ENCODE assay signal across 8 cellular contexts in the genomic region with DNA sequence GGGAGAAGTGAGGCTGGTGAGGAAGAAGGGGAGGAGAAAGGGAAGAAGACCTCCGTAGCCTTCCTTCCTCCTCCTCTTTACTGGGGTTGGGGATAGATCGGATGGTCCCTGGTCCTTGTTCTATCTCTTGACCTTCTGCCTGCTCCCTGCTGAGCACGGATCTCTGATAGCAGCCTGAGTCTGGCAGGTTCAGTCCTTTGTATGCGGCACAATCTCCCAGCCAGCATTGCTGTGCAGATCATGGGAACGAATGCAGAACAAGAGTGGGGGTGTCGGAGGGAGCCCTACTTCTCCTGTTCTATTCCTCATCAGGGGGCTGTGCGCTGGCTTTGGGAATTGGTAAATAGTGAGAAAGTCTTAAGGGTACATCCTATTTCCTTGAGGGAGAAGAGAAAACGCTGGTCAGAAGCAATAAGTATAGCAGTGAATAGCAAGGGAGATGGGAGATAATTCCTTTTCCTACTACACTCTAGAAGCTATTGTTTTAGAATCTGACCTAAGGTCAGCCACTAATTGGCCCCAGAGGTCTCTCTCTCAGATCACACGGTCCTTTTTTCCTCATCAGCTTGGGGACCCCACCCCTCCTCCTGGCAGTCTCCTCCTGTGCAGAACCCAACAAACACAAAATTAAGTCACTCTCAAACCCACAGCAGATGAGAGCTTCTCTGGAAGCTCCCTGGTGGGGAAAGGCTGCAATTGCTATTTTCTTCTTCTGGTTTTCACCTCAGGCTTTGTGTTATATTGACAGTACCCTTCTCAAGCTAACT. TPM values are rescaled to one million over a fixed set of nuclear protein-coding genes. Genes with fewer than 3 reads are reported as not detected.
DNase-seq lines count a peak whose midpoint lies in the region; ATAC-seq and TF ChIP-seq lines count a peak whose summit lies in the region.

No MANE protein-coding gene starts in this region.

- no peak overlapping the region for H3K27ac Mint-ChIP-seq in activated CD4-positive, alpha-beta memory T cell treated with anti-CD3 and anti-CD28 coated beads, Interleukin-2, amount 10 ng/mL, durations not matched to agents 7 days and 5 days
- no peak overlapping the region for H3K27ac Mint-ChIP-seq in nephron progenitor cell
- H3K27ac Mint-ChIP-seq in activated T-helper 2 cell treated with anti-CD3 and anti-CD28 coated beads, Interferon-gamma antibody, Interleukin-2, Interleukin-4, amounts not matched to agents 10 μg/mL and 5 μg/mL and 100 μg/mL, durations not matched to agents 14 hours and 24 hours and 36 hours: no peak overlapping the region

- H2AFZ ChIP-seq in osteoblast (ENCODE audit: low read length): no peak overlapping the region

- H3K4me3 Mint-ChIP-seq in activated CD4-positive, alpha-beta memory T cell treated with anti-CD3 and anti-CD28 coated beads, Interleukin-2, amount 10 ng/mL, durations not matched to agents 7 days and 5 days: no peak overlapping the region
- no peak overlapping the region for H3K4me3 Mint-ChIP-seq in nephron progenitor cell
- no peak overlapping the region for H3K4me3 Mint-ChIP-seq in activated T-helper 2 cell treated with anti-CD3 and anti-CD28 coated beads, Interferon-gamma antibody, Interleukin-2, Interleukin-4, amounts not matched to agents 10 μg/mL and 5 μg/mL and 100 μg/mL, durations not matched to agents 14 hours and 24 hours and 36 hours (ENCODE audit: low read depth)

- DNase-seq in GM12864 (ENCODE audit: low read depth): no peak
- peak; percentile 22 for DNase-seq in KBM-7
- DNase-seq in colonic mucosa: no peak
- DNase-seq in osteoblast (ENCODE audit: insufficient read length, low spot score, missing footprints): peak; percentile 76
- no peak for DNase-seq in activated CD4-positive, alpha-beta memory T cell treated with anti-CD3 and anti-CD28 coated beads, Interleukin-2, amount 10 ng/mL, durations not matched to agents 7 days and 5 days
- no peak for DNase-seq in nephron progenitor cell
- no peak for DNase-seq in activated T-helper 2 cell treated with anti-CD3 and anti-CD28 coated beads, Interferon-gamma antibody, Interleukin-2, Interleukin-4, amounts not matched to agents 10 μg/mL and 5 μg/mL and 100 μg/mL, durations not matched to agents 14 hours and 24 hours and 36 hours (ENCODE audit: low spot score)

- H3K4me1 ChIP-seq in colonic mucosa (no peaks in the 10 kb centered on the region), osteoblast (ENCODE audit: insufficient read depth, low read length) (peaks cover 24% of the 10 kb centered on the region)

- no peak for ATAC-seq in GM21423 (IDR thresholded peaks at IDR 0.05; ENCODE audit: unreplicated experiment)

- H3K27me3 ChIP-seq in colonic mucosa (no peaks in the 10 kb centered on the region), osteoblast (ENCODE audit: insufficient read depth, low read length) (no peaks in the 10 kb centered on the region)

- no peak overlapping the region for H3K9ac ChIP-seq in colonic mucosa (ENCODE audit: low read depth in 2 of 2, low read length in 2 of 2)

- no peaks in the 10 kb centered on the region for H3K36me3 ChIP-seq in colonic mucosa
- H3K36me3 ChIP-seq in osteoblast (ENCODE audit: insufficient read depth, low read length): no peaks in the 10 kb centered on the region

- peak; percentile 67 for TF ChIP-seq CTCF in GM12864 (IDR thresholded peaks at IDR 0.05; ENCODE audit: low read depth, low read length, missing control alignments)
- peak; percentile 15 for TF ChIP-seq CTCF in colonic mucosa (IDR thresholded peaks at IDR 0.05)
- TF ChIP-seq CTCF in osteoblast (IDR thresholded peaks at IDR 0.05; ENCODE audit: extremely low read depth, low read depth, low read length): peak; percentile 54
- no peak for TF ChIP-seq CTCF in nephron progenitor cell (IDR thresholded peaks at IDR 0.05)

- in situ Hi-C loops in KBM-7 (cut with MboI; ENCODE audit: low pct_unique_long_range_greater_than_20kb, low sequenced_read_pairs): no loop called here

- no peaks in the 10 kb centered on the region for H3K4me1 Mint-ChIP-seq in activated CD4-positive, alpha-beta memory T cell treated with anti-CD3 and anti-CD28 coated beads, Interleukin-2, amount 10 ng/mL, durations not matched to agents 7 days and 5 days
- peaks cover 36% of the 10 kb centered on the region for H3K4me1 Mint-ChIP-seq in nephron progenitor cell
- H3K4me1 Mint-ChIP-seq in activated T-helper 2 cell treated with anti-CD3 and anti-CD28 coated beads, Interferon-gamma antibody, Interleukin-2, Interleukin-4, amounts not matched to agents 10 μg/mL and 5 μg/mL and 100 μg/mL, durations not matched to agents 14 hours and 24 hours and 36 hours (ENCODE audit: low read depth): no peaks in the 10 kb centered on the region

- peak overlapping the region; percentile 7 for H3K4me2 ChIP-seq in osteoblast (ENCODE audit: insufficient read depth, low read length)

- CTCF ChIA-PET in activated CD4-positive, alpha-beta memory T cell treated with anti-CD3 and anti-CD28 coated beads, Interleukin-2, amount 10 ng/mL, durations not matched to agents 7 days and 5 days (lab: Charles Lee): no interaction called here

- H3K27ac ChIP-seq in colonic mucosa (no peak overlapping the region), osteoblast (ENCODE audit: low read depth, low read length) (no peak overlapping the region)

- peaks cover 4% of the 10 kb centered on the region for H3K27me3 Mint-ChIP-seq in activated CD4-positive, alpha-beta memory T cell treated with anti-CD3 and anti-CD28 coated beads, Interleukin-2, amount 10 ng/mL, durations not matched to agents 7 days and 5 days
- peaks cover 7% of the 10 kb centered on the region for H3K27me3 Mint-ChIP-seq in nephron progenitor cell (ENCODE audit: low read depth, poor library complexity)
- H3K27me3 Mint-ChIP-seq in activated T-helper 2 cell treated with anti-CD3 and anti-CD28 coated beads, Interferon-gamma antibody, Interleukin-2, Interleukin-4, amounts not matched to agents 10 μg/mL and 5 μg/mL and 100 μg/mL, durations not matched to agents 14 hours and 24 hours and 36 hours (ENCODE audit: low read depth): no peaks in the 10 kb centered on the region

- POLR2A ChIA-PET in activated CD4-positive, alpha-beta memory T cell treated with anti-CD3 and anti-CD28 coated beads, Interleukin-2, amount 10 ng/mL, durations not matched to agents 7 days and 5 days (lab: Charles Lee): no interaction called here

- H3K36me3 Mint-ChIP-seq in activated CD4-positive, alpha-beta memory T cell treated with anti-CD3 and anti-CD28 coated beads, Interleukin-2, amount 10 ng/mL, durations not matched to agents 7 days and 5 days (ENCODE audit: low read depth): no peaks in the 10 kb centered on the region
- H3K36me3 Mint-ChIP-seq in nephron progenitor cell (ENCODE audit: low read depth): peaks cover 4% of the 10 kb centered on the region
- H3K36me3 Mint-ChIP-seq in activated T-helper 2 cell treated with anti-CD3 and anti-CD28 coated beads, Interferon-gamma antibody, Interleukin-2, Interleukin-4, amounts not matched to agents 10 μg/mL and 5 μg/mL and 100 μg/mL, durations not matched to agents 14 hours and 24 hours and 36 hours (ENCODE audit: low read depth): no peaks in the 10 kb centered on the region

- no peaks in the 10 kb centered on the region for H3K9me3 Mint-ChIP-seq in activated CD4-positive, alpha-beta memory T cell treated with anti-CD3 and anti-CD28 coated beads, Interleukin-2, amount 10 ng/mL, durations not matched to agents 7 days and 5 days
- H3K9me3 Mint-ChIP-seq in nephron progenitor cell: peaks cover 3% of the 10 kb centered on the region
- no peaks in the 10 kb centered on the region for H3K9me3 Mint-ChIP-seq in activated T-helper 2 cell treated with anti-CD3 and anti-CD28 coated beads, Interferon-gamma antibody, Interleukin-2, Interleukin-4, amounts not matched to agents 10 μg/mL and 5 μg/mL and 100 μg/mL, durations not matched to agents 14 hours and 24 hours and 36 hours

- no peaks in the 10 kb centered on the region for H3K79me2 ChIP-seq in osteoblast (ENCODE audit: insufficient read depth, low read length)

- H3K9me3 ChIP-seq in colonic mucosa (no peaks in the 10 kb centered on the region), osteoblast (ENCODE audit: low read depth, low read length) (no peaks in the 10 kb centered on the region)

- intact Hi-C loops in colonic mucosa (cut with DNase I): no loop called here
- intact Hi-C loops in activated T-helper 2 cell treated with anti-CD3 and anti-CD28 coated beads, Interferon-gamma antibody, Interleukin-2, Interleukin-4, amounts not matched to agents 10 μg/mL and 5 μg/mL and 100 μg/mL, durations not matched to agents 14 hours and 24 hours and 36 hours (cut with micrococcal nuclease): no loop called here

- no peak overlapping the region for H3K4me3 ChIP-seq in GM12864 (ENCODE audit: low read depth, low read length)
- H3K4me3 ChIP-seq in colonic mucosa: no peak overlapping the region
- H3K4me3 ChIP-seq in osteoblast (ENCODE audit: insufficient read depth, low read length): no peak overlapping the region

- H4K20me1 ChIP-seq in osteoblast (ENCODE audit: insufficient read depth, low read length): no peaks in the 10 kb centered on the region

RNA-seq across cellular contexts. Expression of gene KL, which starts 41.0 kb away (rescaled TPM):
- total RNA-seq in colonic mucosa (1 to 10 TPM in 1 of 2 donors, under 1 TPM in 1; 0.57 to 1.9 TPM), osteoblast (under 0.01 TPM in 1 of 2 replicates, not detected in the other)
- under 1 TPM; 0.05 to 0.08 TPM for total RNA-seq in activated CD4-positive, alpha-beta memory T cell treated with anti-CD3 and anti-CD28 coated beads, Interleukin-2, amount 10 ng/mL, durations not matched to agents 7 days and 5 days
- 0.14 TPM in 2 replicates for total RNA-seq in activated T-helper 2 cell treated with anti-CD3 and anti-CD28 coated beads, Interferon-gamma antibody, Interleukin-2, Interleukin-4, amounts not matched to agents 10 μg/mL and 5 μg/mL and 100 μg/mL, durations not matched to agents 14 hours and 24 hours and 36 hours

Comparison
In these comparisons a context has a peak if more than half of its experiments do, and no peak if none do; other contexts are left out.
1. DNase-seq: peak in KBM-7 (single experiment) and osteoblast (single experiment); none in GM12864 (single experiment), colonic mucosa (single experiment), activated CD4-positive, alpha-beta memory T cell treated with anti-CD3 and anti-CD28 coated beads, Interleukin-2, amount 10 ng/mL, durations not matched to agents 7 days and 5 days (single experiment), nephron progenitor cell (single experiment) and activated T-helper 2 cell treated with anti-CD3 and anti-CD28 coated beads, Interferon-gamma antibody, Interleukin-2, Interleukin-4, amounts not matched to agents 10 μg/mL and 5 μg/mL and 100 μg/mL, durations not matched to agents 14 hours and 24 hours and 36 hours (single experiment).